In the genomic region with DNA sequence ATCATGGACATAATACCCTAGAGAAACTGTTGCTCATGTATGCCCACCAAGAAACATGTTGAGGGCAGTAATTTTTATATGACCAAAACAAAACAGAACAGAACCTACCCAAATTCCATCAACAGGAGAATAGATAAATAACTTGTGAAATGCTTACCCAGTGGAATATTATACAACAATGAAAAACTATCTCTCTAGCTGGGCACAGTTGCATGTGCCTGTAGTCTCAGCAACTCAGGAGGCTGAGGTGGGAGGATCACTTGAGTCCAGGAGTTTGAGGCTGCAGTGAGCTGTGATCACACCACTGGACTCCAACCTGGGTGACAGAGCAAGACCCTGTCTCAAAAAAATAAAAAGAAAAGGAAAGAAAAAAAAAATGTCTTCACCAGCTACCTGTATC, we compare ENCODE assay signal across 2 cellular contexts.
TF ChIP-seq lines count a peak whose summit lies in the region.

No MANE protein-coding gene starts in this region.

TF ChIP-seq in HEK293, 187 proteins besides CTCF, POLR2A, EP300 and RAD21 (continues in another document):
- no peak for TF ChIP-seq ZXDB (tag by site-specific recombination; IDR thresholded peaks at IDR 0.05)
- TF ChIP-seq, protein P1, sequence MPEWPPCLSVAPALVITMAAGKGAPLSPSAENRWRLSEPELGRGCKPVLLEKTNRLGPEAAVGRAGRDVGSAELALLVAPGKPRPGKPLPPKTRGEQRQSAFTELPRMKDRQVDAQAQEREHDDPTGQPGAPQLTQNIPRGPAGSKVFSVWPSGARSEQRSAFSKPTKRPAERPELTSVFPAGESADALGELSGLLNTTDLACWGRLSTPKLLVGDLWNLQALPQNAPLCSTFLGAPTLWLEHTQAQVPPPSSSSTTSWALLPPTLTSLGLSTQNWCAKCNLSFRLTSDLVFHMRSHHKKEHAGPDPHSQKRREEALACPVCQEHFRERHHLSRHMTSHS (tag by site-specific recombination; IDR thresholded peaks at IDR 0.05): no peak
- no peak for TF ChIP-seq ZBTB10 (tag by site-specific recombination; IDR thresholded peaks at IDR 0.05)
- TF ChIP-seq, protein P2, sequence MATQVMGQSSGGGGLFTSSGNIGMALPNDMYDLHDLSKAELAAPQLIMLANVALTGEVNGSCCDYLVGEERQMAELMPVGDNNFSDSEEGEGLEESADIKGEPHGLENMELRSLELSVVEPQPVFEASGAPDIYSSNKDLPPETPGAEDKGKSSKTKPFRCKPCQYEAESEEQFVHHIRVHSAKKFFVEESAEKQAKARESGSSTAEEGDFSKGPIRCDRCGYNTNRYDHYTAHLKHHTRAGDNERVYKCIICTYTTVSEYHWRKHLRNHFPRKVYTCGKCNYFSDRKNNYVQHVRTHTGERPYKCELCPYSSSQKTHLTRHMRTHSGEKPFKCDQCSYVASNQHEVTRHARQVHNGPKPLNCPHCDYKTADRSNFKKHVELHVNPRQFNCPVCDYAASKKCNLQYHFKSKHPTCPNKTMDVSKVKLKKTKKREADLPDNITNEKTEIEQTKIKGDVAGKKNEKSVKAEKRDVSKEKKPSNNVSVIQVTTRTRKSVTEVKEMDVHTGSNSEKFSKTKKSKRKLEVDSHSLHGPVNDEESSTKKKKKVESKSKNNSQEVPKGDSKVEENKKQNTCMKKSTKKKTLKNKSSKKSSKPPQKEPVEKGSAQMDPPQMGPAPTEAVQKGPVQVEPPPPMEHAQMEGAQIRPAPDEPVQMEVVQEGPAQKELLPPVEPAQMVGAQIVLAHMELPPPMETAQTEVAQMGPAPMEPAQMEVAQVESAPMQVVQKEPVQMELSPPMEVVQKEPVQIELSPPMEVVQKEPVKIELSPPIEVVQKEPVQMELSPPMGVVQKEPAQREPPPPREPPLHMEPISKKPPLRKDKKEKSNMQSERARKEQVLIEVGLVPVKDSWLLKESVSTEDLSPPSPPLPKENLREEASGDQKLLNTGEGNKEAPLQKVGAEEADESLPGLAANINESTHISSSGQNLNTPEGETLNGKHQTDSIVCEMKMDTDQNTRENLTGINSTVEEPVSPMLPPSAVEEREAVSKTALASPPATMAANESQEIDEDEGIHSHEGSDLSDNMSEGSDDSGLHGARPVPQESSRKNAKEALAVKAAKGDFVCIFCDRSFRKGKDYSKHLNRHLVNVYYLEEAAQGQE (tag by site-specific recombination; IDR thresholded peaks at IDR 0.05): no peak
- no peak for TF ChIP-seq ZNF623 (tag by site-specific recombination; IDR thresholded peaks at IDR 0.05)
- peak; percentile 89 for TF ChIP-seq ZNF146 (tag by site-specific recombination; IDR thresholded peaks at IDR 0.05)
- TF ChIP-seq, protein P3, sequence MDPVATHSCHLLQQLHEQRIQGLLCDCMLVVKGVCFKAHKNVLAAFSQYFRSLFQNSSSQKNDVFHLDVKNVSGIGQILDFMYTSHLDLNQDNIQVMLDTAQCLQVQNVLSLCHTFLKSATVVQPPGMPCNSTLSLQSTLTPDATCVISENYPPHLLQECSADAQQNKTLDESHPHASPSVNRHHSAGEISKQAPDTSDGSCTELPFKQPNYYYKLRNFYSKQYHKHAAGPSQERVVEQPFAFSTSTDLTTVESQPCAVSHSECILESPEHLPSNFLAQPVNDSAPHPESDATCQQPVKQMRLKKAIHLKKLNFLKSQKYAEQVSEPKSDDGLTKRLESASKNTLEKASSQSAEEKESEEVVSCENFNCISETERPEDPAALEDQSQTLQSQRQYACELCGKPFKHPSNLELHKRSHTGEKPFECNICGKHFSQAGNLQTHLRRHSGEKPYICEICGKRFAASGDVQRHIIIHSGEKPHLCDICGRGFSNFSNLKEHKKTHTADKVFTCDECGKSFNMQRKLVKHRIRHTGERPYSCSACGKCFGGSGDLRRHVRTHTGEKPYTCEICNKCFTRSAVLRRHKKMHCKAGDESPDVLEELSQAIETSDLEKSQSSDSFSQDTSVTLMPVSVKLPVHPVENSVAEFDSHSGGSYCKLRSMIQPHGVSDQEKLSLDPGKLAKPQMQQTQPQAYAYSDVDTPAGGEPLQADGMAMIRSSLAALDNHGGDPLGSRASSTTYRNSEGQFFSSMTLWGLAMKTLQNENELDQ (tag by site-specific recombination; IDR thresholded peaks at IDR 0.05; ENCODE audit: low read depth): no peak
- no peak for TF ChIP-seq ZNF791 (tag by site-specific recombination; IDR thresholded peaks at IDR 0.05)
- no peak for TF ChIP-seq ZNF391 (tag by site-specific recombination; IDR thresholded peaks at IDR 0.05; ENCODE audit: borderline replicate concordance, low read depth)
- TF ChIP-seq, protein P4, sequence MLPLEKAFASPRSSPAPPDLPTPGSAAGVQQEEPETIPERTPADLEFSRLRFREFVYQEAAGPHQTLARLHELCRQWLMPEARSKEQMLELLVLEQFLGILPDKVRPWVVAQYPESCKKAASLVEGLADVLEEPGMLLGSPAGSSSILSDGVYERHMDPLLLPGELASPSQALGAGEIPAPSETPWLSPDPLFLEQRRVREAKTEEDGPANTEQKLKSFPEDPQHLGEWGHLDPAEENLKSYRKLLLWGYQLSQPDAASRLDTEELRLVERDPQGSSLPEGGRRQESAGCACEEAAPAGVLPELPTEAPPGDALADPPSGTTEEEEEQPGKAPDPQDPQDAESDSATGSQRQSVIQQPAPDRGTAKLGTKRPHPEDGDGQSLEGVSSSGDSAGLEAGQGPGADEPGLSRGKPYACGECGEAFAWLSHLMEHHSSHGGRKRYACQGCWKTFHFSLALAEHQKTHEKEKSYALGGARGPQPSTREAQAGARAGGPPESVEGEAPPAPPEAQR (tag by site-specific recombination; IDR thresholded peaks at IDR 0.05): no peak
- TF ChIP-seq OVOL3 (tag by site-specific recombination; IDR thresholded peaks at IDR 0.05): no peak
- TF ChIP-seq HOXD13 (CRISPR knock-in tag; IDR thresholded peaks at IDR 0.05; ENCODE audit: borderline replicate concordance): no peak
- TF ChIP-seq ZNF580 (tag by site-specific recombination; IDR thresholded peaks at IDR 0.05): 0 out of 2 replicates have a peak, but pooled peaks have one; percentile 53

TF ChIP-seq in K562, 482 proteins besides CTCF, POLR2A, EP300 and RAD21:
- TF ChIP-seq NEUROD1 (IDR thresholded peaks at IDR 0.05; ENCODE audit: borderline replicate concordance, low read depth, low read length, partially characterized antibody): no peak
- peak; percentile 69 for TF ChIP-seq ZNF146 (CRISPR knock-in tag; IDR thresholded peaks at IDR 0.05; ENCODE audit: unreplicated experiment)
